In genomic region chr7:157961731-157962457, GRCh38 we compare ENCODE assay signal across 22 cellular contexts.
DNase-seq lines count a peak whose midpoint lies in the region; ATAC-seq and TF ChIP-seq lines count a peak whose summit lies in the region.
"Had no signal": no experiment of that assay in that cellular context is flagged by ENCODE, and none has a peak within 500 bp of the region (broad histone marks: within the 10 kb centered on the region; RNA-seq: fewer than 3 reads in every experiment).

No MANE protein-coding gene starts in this region.

- H3K4me3 ChIP-seq in heart right ventricle (peak overlapping the region in 1 of 10 donors; percentile 5), coronary artery (no peak overlapping the region), WERI-Rb-1 (ENCODE audit: low read depth, low read length) (no peak overlapping the region)
- H3K4me3 ChIP-seq: cardiac muscle cell, HAP-1, suprapubic skin had no signal

- no peak overlapping the region for H3K4me3 Mint-ChIP-seq in osteocyte (ENCODE audit: unreplicated experiment)
- H3K4me3 Mint-ChIP-seq: activated naive CD8-positive, alpha-beta T cell; activated T-helper 1 cell treated with anti-CD3 and anti-CD28 coated beads, Interleukin-12 subunit alpha, Interleukin-12 subunit beta, Interleukin-2, Interleukin-4 antibody, amounts not matched to agents 30 ng/mL and 10 ng/mL and 1 ng/mL, durations not matched to agents 14 hours and 24 hours and 36 hours; B cell; CD8-positive, alpha-beta memory T cell; memory B cell had no signal

- H3K36me3 ChIP-seq in heart right ventricle (no peaks in the 10 kb centered on the region), WERI-Rb-1 (no peaks in the 10 kb centered on the region)
- H3K36me3 ChIP-seq: cardiac muscle cell, HAP-1, suprapubic skin had no signal

- 15 to 17% methylated on average over 29 of the region's 29 CpGs for whole genome bisulfite sequencing in heart right ventricle, 2 donors

- no peaks in the 10 kb centered on the region for H3K4me1 Mint-ChIP-seq in osteocyte (ENCODE audit: unreplicated experiment)
- H3K4me1 Mint-ChIP-seq: B cell; CD8-positive, alpha-beta memory T cell; memory B cell had no signal

- intact Hi-C loops in cardiac septum (cut with DNase I) (no loop called here), heart right ventricle (cut with DNase I) (no loop called here)

- ATAC-seq in heart right ventricle (no peak), HG03196 (IDR thresholded peaks at IDR 0.05; ENCODE audit: unreplicated experiment) (no peak)
- ATAC-seq: Right ventricle myocardium inferior had no signal

- no peak overlapping the region for H3K27ac Mint-ChIP-seq in osteocyte (ENCODE audit: unreplicated experiment)
- H3K27ac Mint-ChIP-seq: activated naive CD8-positive, alpha-beta T cell; activated T-helper 1 cell treated with anti-CD3 and anti-CD28 coated beads, Interleukin-12 subunit alpha, Interleukin-12 subunit beta, Interleukin-2, Interleukin-4 antibody, amounts not matched to agents 30 ng/mL and 10 ng/mL and 1 ng/mL, durations not matched to agents 14 hours and 24 hours and 36 hours; B cell; CD8-positive, alpha-beta memory T cell; memory B cell had no signal

- H3K27me3 ChIP-seq in heart right ventricle (peaks cover 0 to 69% (median 34%) of the 10 kb centered on the region in 7 donors), WERI-Rb-1 (ENCODE audit: insufficient read depth, low read depth, severe bottlenecking) (no peaks in the 10 kb centered on the region)

- no peaks in the 10 kb centered on the region for H3K27me3 Mint-ChIP-seq in osteocyte (ENCODE audit: unreplicated experiment)
- H3K27me3 Mint-ChIP-seq: B cell, memory B cell had no signal

- H3K4me1 ChIP-seq in heart right ventricle: no peaks in the 10 kb centered on the region
- H3K4me1 ChIP-seq: HAP-1, suprapubic skin had no signal

- TF ChIP-seq CTCF in heart right ventricle (IDR thresholded peaks at IDR 0.05) (no peak), coronary artery (IDR thresholded peaks at IDR 0.05) (no peak), osteocyte (IDR thresholded peaks at IDR 0.05) (no peak), WERI-Rb-1 (IDR thresholded peaks at IDR 0.05; ENCODE audit: low read depth, low read length) (no peak)

- peaks cover 0 to 10% (median 0%) of the 10 kb centered on the region in 11 donors for H3K9me3 ChIP-seq in heart right ventricle
- H3K9me3 ChIP-seq in WERI-Rb-1 (ENCODE audit: severe bottlenecking): no peaks in the 10 kb centered on the region
- H3K9me3 ChIP-seq: HAP-1, suprapubic skin had no signal

- DNase-seq in cardiac septum (ENCODE audit: low spot score): peak; percentile 54
- DNase-seq in heart right ventricle: no peak
- peak; percentile 42 to 62 for DNase-seq in NCI-H187 (lab: John Stamatoyannopoulos, UW)
- DNase-seq in coronary artery (ENCODE audit: low spot score): peak; percentile 16
- peak; percentile 83 for DNase-seq in osteocyte (ENCODE audit: extremely low spot score, unreplicated experiment)
- no peak for DNase-seq in WERI-Rb-1
- no peak for DNase-seq in stimulated activated CD4-positive, alpha-beta T cell treated with anti-CD3 and anti-CD28 coated beads, Interleukin-2, amount 100 ng/mL, for 48 hours
- DNase-seq: aorta; CD8-positive, alpha-beta memory T cell; dermis blood vessel endothelial cell; NCI-H1436; NCI-H2227 treated with DMSO at 0.1 percent for 48 hours; OCI-M1 had no signal

- H3K9me3 Mint-ChIP-seq in osteocyte (ENCODE audit: unreplicated experiment): peaks cover 23% of the 10 kb centered on the region
- H3K9me3 Mint-ChIP-seq: activated T-helper 1 cell treated with anti-CD3 and anti-CD28 coated beads, Interleukin-12 subunit alpha, Interleukin-12 subunit beta, Interleukin-2, Interleukin-4 antibody, amounts not matched to agents 30 ng/mL and 10 ng/mL and 1 ng/mL, durations not matched to agents 14 hours and 24 hours and 36 hours had no signal

- H3K36me3 Mint-ChIP-seq in osteocyte (ENCODE audit: unreplicated experiment): no peaks in the 10 kb centered on the region
- H3K36me3 Mint-ChIP-seq: activated naive CD8-positive, alpha-beta T cell; CD8-positive, alpha-beta memory T cell; memory B cell had no signal

- no peak overlapping the region for H3K27ac ChIP-seq in heart right ventricle
- H3K27ac ChIP-seq in coronary artery: no peak overlapping the region
- no peak overlapping the region for H3K27ac ChIP-seq in WERI-Rb-1
- H3K27ac ChIP-seq: cardiac muscle cell, suprapubic skin had no signal

Comparison
In these comparisons a context has a peak if more than half of its experiments do, and no peak if none do; other contexts are left out.
1. DNase-seq: peak in cardiac septum (single experiment), NCI-H187 (2 of 2), coronary artery (single experiment) and osteocyte (single experiment); none in heart right ventricle (0 of 2), WERI-Rb-1 (single experiment) and stimulated activated CD4-positive, alpha-beta T cell treated with anti-CD3 and anti-CD28 coated beads, Interleukin-2, amount 100 ng/mL, for 48 hours (0 of 2).